ENCODE assay signal across 1 cellular context in genomic region chr6:4358414-4359107, GRCh38.
A peak's percentile ranks its signal among the peaks of the same experiment; 100 is the strongest.
TF ChIP-seq lines count a peak whose summit lies in the region.

No MANE protein-coding gene starts in this region.

TF ChIP-seq in HepG2, 621 proteins besides CTCF, POLR2A, EP300 and RAD21 (continued from another document and continues in another):
- TF ChIP-seq HOMEZ (CRISPR knock-in tag; IDR thresholded peaks at IDR 0.05; ENCODE audit: low read depth) (no peak), ZFP36L1 (CRISPR knock-in tag; IDR thresholded peaks at IDR 0.05) (no peak), KDM1A (CRISPR knock-in tag; IDR thresholded peaks at IDR 0.05) (peak; percentile 63; the same call in 1 of the 2 replicates), ATF5 (CRISPR knock-in tag; IDR thresholded peaks at IDR 0.05; ENCODE audit: low read depth) (no peak), FOSL2 (CRISPR knock-in tag; IDR thresholded peaks at IDR 0.05) (peak; percentile 94), ARNTL (CRISPR knock-in tag; IDR thresholded peaks at IDR 0.05) (no peak), SP5 (CRISPR knock-in tag; IDR thresholded peaks at IDR 0.05; ENCODE audit: borderline replicate concordance, low read depth) (0 out of 2 replicates have a peak, but pooled peaks have one; percentile 16), REST (IDR thresholded peaks at IDR 0.05; ENCODE audit: borderline replicate concordance in 1 of 2, low read depth in 1 of 2, low read length in 2 of 2) (no peak), CBX5 (CRISPR knock-in tag; IDR thresholded peaks at IDR 0.05; ENCODE audit: borderline replicate concordance) (peak; percentile 84), FLYWCH1 (CRISPR knock-in tag; IDR thresholded peaks at IDR 0.05) (no peak), MTA1 (CRISPR knock-in tag; IDR thresholded peaks at IDR 0.05; ENCODE audit: borderline replicate concordance) (no peak), SMC3 (IDR thresholded peaks at IDR 0.05; ENCODE audit: low read length) (no peak), ATF2 (CRISPR knock-in tag; IDR thresholded peaks at IDR 0.05) (no peak), TP53 (CRISPR knock-in tag; conservative IDR thresholded peaks at IDR 0.05) (no peak), KDM2A (CRISPR knock-in tag; IDR thresholded peaks at IDR 0.05; ENCODE audit: borderline replicate concordance, low read depth) (peak; percentile 52; the same call in 1 of the 2 replicates), ATF7-NPFF (CRISPR knock-in tag; IDR thresholded peaks at IDR 0.05; ENCODE audit: low read depth) (no peak), ZNF180 (CRISPR knock-in tag; IDR thresholded peaks at IDR 0.05; ENCODE audit: borderline replicate concordance, low read depth) (no peak), U2AF2 (IDR thresholded peaks at IDR 0.05; ENCODE audit: low read depth, low read length) (no peak), ZNF280B (CRISPR knock-in tag; IDR thresholded peaks at IDR 0.05; ENCODE audit: borderline replicate concordance) (no peak), ZNF740 (CRISPR knock-in tag; IDR thresholded peaks at IDR 0.05) (no peak), MBD4 (IDR thresholded peaks at IDR 0.05; ENCODE audit: borderline replicate concordance, low read length) (no peak), CREB1 (IDR thresholded peaks at IDR 0.05) (peak; percentile 84), CREB1 (CRISPR knock-in tag; IDR thresholded peaks at IDR 0.05) (no peak), MXI1 (IDR thresholded peaks at IDR 0.05; ENCODE audit: borderline replicate concordance, low read depth, low read length) (peak; percentile 20; the same call in 1 of the 3 replicates), SAP130 (CRISPR knock-in tag; IDR thresholded peaks at IDR 0.05; ENCODE audit: low read depth) (peak; percentile 41; the same call in 1 of the 2 replicates), XRCC5 (optimal IDR thresholded peaks at IDR 0.05; ENCODE audit: low read length) (peak; percentile 78), GLI4 (CRISPR knock-in tag; IDR thresholded peaks at IDR 0.05; ENCODE audit: borderline replicate concordance) (no peak), ZNF790 (CRISPR knock-in tag; IDR thresholded peaks at IDR 0.05; ENCODE audit: borderline replicate concordance) (no peak), TFE3 (CRISPR knock-in tag; IDR thresholded peaks at IDR 0.05) (no peak), GMEB2 (CRISPR knock-in tag; IDR thresholded peaks at IDR 0.05; ENCODE audit: low read depth) (no peak), SCMH1 (CRISPR knock-in tag; IDR thresholded peaks at IDR 0.05; ENCODE audit: borderline replicate concordance) (no peak), GATAD2A (CRISPR knock-in tag; IDR thresholded peaks at IDR 0.05) (0 out of 2 replicates have a peak, but pooled peaks have one; percentile 19), BHLHE40 (IDR thresholded peaks at IDR 0.05; ENCODE audit: low read length) (0 out of 2 replicates have a peak, but pooled peaks have one; percentile 6), AHDC1 (CRISPR knock-in tag; IDR thresholded peaks at IDR 0.05; ENCODE audit: borderline replicate concordance) (no peak), ZFX (CRISPR knock-in tag; IDR thresholded peaks at IDR 0.05; ENCODE audit: low read depth) (no peak), UBTF (CRISPR knock-in tag; IDR thresholded peaks at IDR 0.05) (no peak), ZNF616 (CRISPR knock-in tag; IDR thresholded peaks at IDR 0.05; ENCODE audit: low read depth) (no peak), ZNF256 (CRISPR knock-in tag; conservative IDR thresholded peaks at IDR 0.05) (no peak), HDAC6 (IDR thresholded peaks at IDR 0.05; ENCODE audit: low read depth, low read length) (no peak), CENPT (CRISPR knock-in tag; IDR thresholded peaks at IDR 0.05; ENCODE audit: low read depth) (no peak)
